Comparison of ENCODE assay signal across 9 cellular contexts in genomic region chr15:75335313-75335704, GRCh38. TPM values are rescaled to one million over a fixed set of nuclear protein-coding genes. Genes with fewer than 3 reads are reported as not detected.
DNase-seq lines count a peak whose midpoint lies in the region; ATAC-seq, FAIRE-seq and TF ChIP-seq lines count a peak whose summit lies in the region.
"Had no signal": no experiment of that assay in that cellular context is flagged by ENCODE, and none has a peak within 500 bp of the region (broad histone marks: within the 10 kb centered on the region; RNA-seq: fewer than 3 reads in every experiment).

No MANE protein-coding gene starts in this region.

- POLR2A ChIA-PET in activated CD8-positive, alpha-beta T cell treated with anti-CD3 and anti-CD28 coated beads for 36 hours (lab: Charles Lee) = interaction anchor here (0.6 kb wide), 1 partner anchor 720 kb away, joined by 4 read pairs; the partner anchor contains the start of gene CLK3

- H3K36me3 ChIP-seq in iPS-20b (ENCODE audit: insufficient read depth, low read depth, low read length) (peaks cover 12% of the 10 kb centered on the region), stomach (peaks cover 0 to 21% (median 20%) of the 10 kb centered on the region in 4 donors)

- no peak for TF ChIP-seq CTCF in activated CD8-positive, alpha-beta T cell treated with anti-CD3 and anti-CD28 coated beads for 36 hours (IDR thresholded peaks at IDR 0.05)
- no peak for TF ChIP-seq CTCF in stomach (IDR thresholded peaks at IDR 0.05)

- no peaks in the 10 kb centered on the region for H3K9me3 Mint-ChIP-seq in T-helper 1 cell treated with Interleukin-12 subunit alpha and Interleukin-12 subunit beta and Interleukin-4 antibody, amounts not matched to agents 30 μg/mL and 1 μg/mL, for 36 hours
- H3K9me3 Mint-ChIP-seq in activated CD8-positive, alpha-beta T cell treated with anti-CD3 and anti-CD28 coated beads for 36 hours = no peaks in the 10 kb centered on the region

- H3K4me3 ChIP-seq in iPS-20b (ENCODE audit: low read length) (peak overlapping the region; percentile 98), stomach (peak overlapping the region; percentile 68 to 93 (median 76))

- CTCF ChIA-PET in activated CD8-positive, alpha-beta T cell treated with anti-CD3 and anti-CD28 coated beads for 36 hours (lab: Charles Lee) = interaction anchor here (0.9 kb wide), 1 partner anchor 33 kb away, joined by 3 read pairs; no protein-coding TSS in a partner anchor

- H3K4me1 Mint-ChIP-seq in T-helper 1 cell treated with Interleukin-12 subunit alpha and Interleukin-12 subunit beta and Interleukin-4 antibody, amounts not matched to agents 30 μg/mL and 1 μg/mL, for 36 hours (ENCODE audit: low read depth) = peaks cover 18% of the 10 kb centered on the region
- peaks cover 18% of the 10 kb centered on the region for H3K4me1 Mint-ChIP-seq in activated CD8-positive, alpha-beta T cell treated with anti-CD3 and anti-CD28 coated beads for 36 hours (ENCODE audit: low read depth)

- no peaks in the 10 kb centered on the region for H3K36me3 Mint-ChIP-seq in T-helper 1 cell treated with Interleukin-12 subunit alpha and Interleukin-12 subunit beta and Interleukin-4 antibody, amounts not matched to agents 30 μg/mL and 1 μg/mL, for 36 hours (ENCODE audit: low read depth)
- H3K36me3 Mint-ChIP-seq in activated CD8-positive, alpha-beta T cell treated with anti-CD3 and anti-CD28 coated beads for 36 hours (ENCODE audit: low read depth) = peaks cover 3% of the 10 kb centered on the region

- H3K27me3 ChIP-seq in iPS-20b (ENCODE audit: insufficient read depth, low read length) (no peaks in the 10 kb centered on the region), stomach (no peaks in the 10 kb centered on the region)

- no peak for TF ChIP-seq POLR2A in stomach (IDR thresholded peaks at IDR 0.05)

- H3K4me1 ChIP-seq in iPS-20b (ENCODE audit: insufficient read depth, low read length) (peaks cover 4% of the 10 kb centered on the region; the same call in 1 of the 2 replicates), stomach (peaks cover 11 to 25% (median 17%) of the 10 kb centered on the region in 4 donors)

- H3K27ac ChIP-seq in iPS-20b (ENCODE audit: low read length) = peak overlapping the region; percentile 26
- H3K27ac ChIP-seq in stomach = peak overlapping the region in 4 of 5 donors; percentile 59 to 84 (median 77)

- H3K9me3 ChIP-seq in iPS-20b (ENCODE audit: insufficient read depth, low read depth, low read length) = no peaks in the 10 kb centered on the region
- H3K9me3 ChIP-seq in stomach = no peaks in the 10 kb centered on the region

- ATAC-seq in activated CD8-positive, alpha-beta T cell treated with anti-CD3 and anti-CD28 coated beads for 36 hours = peak; percentile 8
- ATAC-seq in HG02884 (IDR thresholded peaks at IDR 0.05; ENCODE audit: unreplicated experiment) = no peak

- intact Hi-C loops in activated CD8-positive, alpha-beta T cell treated with anti-CD3 and anti-CD28 coated beads for 36 hours (cut with micrococcal nuclease) = no loop called here
- intact Hi-C loops in stomach (cut with DNase I; ENCODE audit: low total_unique reads) = no loop called here

- peak overlapping the region; percentile 97 for H3K4me3 Mint-ChIP-seq in T-helper 1 cell treated with Interleukin-12 subunit alpha and Interleukin-12 subunit beta and Interleukin-4 antibody, amounts not matched to agents 30 μg/mL and 1 μg/mL, for 36 hours
- H3K4me3 Mint-ChIP-seq in activated CD8-positive, alpha-beta T cell treated with anti-CD3 and anti-CD28 coated beads for 36 hours = peak overlapping the region; percentile 93

- no peak for FAIRE-seq in frontal cortex (lab: Jason Lieb, UNC)

- 30 to 37% (median 35%) methylated on average over 3 of the region's 3 CpGs for WGBS in stomach, 5 donors

- peak overlapping the region; percentile 99; the same call in 1 of the 2 replicates for H3K9ac ChIP-seq in iPS-20b (ENCODE audit: low read depth, low read length)

- H3K27me3 Mint-ChIP-seq in T-helper 1 cell treated with Interleukin-12 subunit alpha and Interleukin-12 subunit beta and Interleukin-4 antibody, amounts not matched to agents 30 μg/mL and 1 μg/mL, for 36 hours (ENCODE audit: low read depth) = peaks cover 4% of the 10 kb centered on the region
- no peaks in the 10 kb centered on the region for H3K27me3 Mint-ChIP-seq in activated CD8-positive, alpha-beta T cell treated with anti-CD3 and anti-CD28 coated beads for 36 hours

- H3K27ac Mint-ChIP-seq in T-helper 1 cell treated with Interleukin-12 subunit alpha and Interleukin-12 subunit beta and Interleukin-4 antibody, amounts not matched to agents 30 μg/mL and 1 μg/mL, for 36 hours = peak overlapping the region; percentile 95
- H3K27ac Mint-ChIP-seq in activated CD8-positive, alpha-beta T cell treated with anti-CD3 and anti-CD28 coated beads for 36 hours = peak overlapping the region; percentile 91

- DNase-seq in T-helper 1 cell (no peak), stomach (no peak), frontal cortex (ENCODE audit: low spot score in 2 of 2) (no peak), AG20443 (ENCODE audit: low spot score) (no peak)
- no peak for DNase-seq in activated CD8-positive, alpha-beta T cell treated with anti-CD3 and anti-CD28 coated beads for 36 hours

- TF ChIP-seq EP300 in stomach (IDR thresholded peaks at IDR 0.05) = no peak

RNA-seq across cellular contexts. Expression of gene COMMD4, which starts 0.6 kb away (rescaled TPM):
- total RNA-seq in activated CD8-positive, alpha-beta T cell treated with anti-CD3 and anti-CD28 coated beads for 36 hours = 10 to 100 TPM; 67.1 to 72.3 TPM
- total RNA-seq in stomach (100 to 1,000 TPM in 1 of 5 donors, 10 to 100 TPM in 4; 38.5 to 183 (median 61.7) TPM), frontal cortex (21.2 TPM)
- polyA plus RNA-seq in stomach = 100 to 1,000 TPM; 102 to 130 (median 123) TPM

RNA-seq across cellular contexts. Expression of gene NEIL1, which starts 11.5 kb away (rescaled TPM):
- total RNA-seq in activated CD8-positive, alpha-beta T cell treated with anti-CD3 and anti-CD28 coated beads for 36 hours = 10 to 100 TPM; 11.6 to 11.7 TPM
- total RNA-seq in stomach = 100 to 1,000 TPM in 3 of 5 donors, 10 to 100 TPM in 2; 22.2 to 793 (median 111) TPM
- polyA plus RNA-seq in stomach = 10 to 100 TPM; 18.2 to 38.6 (median 23.5) TPM
- 21.6 TPM for total RNA-seq in frontal cortex

RNA-seq across cellular contexts. Expression of gene MAN2C1, which starts 33.1 kb away (rescaled TPM):
- total RNA-seq in activated CD8-positive, alpha-beta T cell treated with anti-CD3 and anti-CD28 coated beads for 36 hours = 100 to 1,000 TPM; 170 to 181 TPM
- total RNA-seq in stomach (100 to 1,000 TPM; 256 to 629 (median 539) TPM), frontal cortex (58.7 TPM)
- 100 to 1,000 TPM; 103 to 143 (median 135) TPM for polyA plus RNA-seq in stomach

RNA-seq across cellular contexts. Expression of gene GOLGA6D, which starts 52.7 kb away (rescaled TPM):
- total RNA-seq in activated CD8-positive, alpha-beta T cell treated with anti-CD3 and anti-CD28 coated beads for 36 hours = not detected
- total RNA-seq in stomach = under 1 TPM in 1 of 5 donors, not detected in 4; 0.18 TPM
- polyA plus RNA-seq in stomach = under 1 TPM in 1 of 3 donors, not detected in 2; 0.03 TPM
- not detected for total RNA-seq in frontal cortex
- polyA plus RNA-seq: lung had no signal
